10 cellular contexts compared by ENCODE assay signal in genomic region chr10:98308602-98309365, GRCh38. TPM values are rescaled to one million over a fixed set of nuclear protein-coding genes. Genes with fewer than 3 reads are reported as not detected.
A peak's percentile ranks its signal among the peaks of the same experiment; 100 is the strongest.
DNase-seq lines count a peak whose midpoint lies in the region; ATAC-seq, FAIRE-seq and TF ChIP-seq lines count a peak whose summit lies in the region.
"Had no signal": no experiment of that assay in that cellular context is flagged by ENCODE, and none has a peak within 500 bp of the region (broad histone marks: within the 10 kb centered on the region; RNA-seq: fewer than 3 reads in every experiment).

No MANE protein-coding gene starts in this region.

- H3K4me2 ChIP-seq in GM12878 (ENCODE audit: control insufficient read depth, insufficient read depth) = no peak overlapping the region

- no peaks in the 10 kb centered on the region; the same call in 1 of the 2 replicates for H4K20me1 ChIP-seq in GM12878 (ENCODE audit: control insufficient read depth, insufficient read depth)

- H3K4me3 Mint-ChIP-seq in T-helper 1 cell treated with Interleukin-12 subunit alpha and Interleukin-12 subunit beta and Interleukin-4 antibody, amounts not matched to agents 30 μg/mL and 1 μg/mL, for 36 hours = no peak overlapping the region

- in situ Hi-C loops in GM12878 (cut with MboI) = no loop called here

- intact Hi-C loops in GM12878 (cut with micrococcal nuclease; ENCODE audit: unreplicated experiment) = loop anchor here (1.0 kb wide), 2 partner anchors 138 to 394 kb away; no protein-coding TSS in a partner anchor

- H3K4me3 ChIP-seq in GM12878 (no peak overlapping the region), suprapubic skin (peak overlapping the region; percentile 15)
- H3K4me3 ChIP-seq: gastrocnemius medialis, uterus had no signal

- H3K27me3 ChIP-seq in GM12878 (replicated peaks in 1 of 2; ENCODE audit: control insufficient read depth in 2 of 2, insufficient read depth in 2 of 2, low read length in 1 of 2) (peaks cover 2% of the 10 kb centered on the region in 2 experiments), suprapubic skin (peaks cover 5% of the 10 kb centered on the region)
- H3K27me3 ChIP-seq: gastrocnemius medialis, uterus had no signal

- H3K27me3 Mint-ChIP-seq in T-helper 1 cell treated with Interleukin-12 subunit alpha and Interleukin-12 subunit beta and Interleukin-4 antibody, amounts not matched to agents 30 μg/mL and 1 μg/mL, for 36 hours (ENCODE audit: low read depth) = peaks cover 20% of the 10 kb centered on the region

- POLR2A ChIA-PET in GM12878 (lab: Charles Lee) = no interaction called here

- H3K9me3 Mint-ChIP-seq in T-helper 1 cell treated with Interleukin-12 subunit alpha and Interleukin-12 subunit beta and Interleukin-4 antibody, amounts not matched to agents 30 μg/mL and 1 μg/mL, for 36 hours = no peaks in the 10 kb centered on the region

- ATAC-seq in GM12878 = peak; percentile 18; the same call in 1 of the 3 replicates
- no peak for ATAC-seq in HG03571 (IDR thresholded peaks at IDR 0.05; ENCODE audit: unreplicated experiment)
- no peak for ATAC-seq in GM21723 (IDR thresholded peaks at IDR 0.05; ENCODE audit: unreplicated experiment)

- H3K9me3 ChIP-seq in GM12878 (replicated peaks; ENCODE audit: control insufficient read depth, insufficient read depth, low read length) (no peaks in the 10 kb centered on the region; the same call in 2 of the 3 replicates), suprapubic skin (no peaks in the 10 kb centered on the region)
- H3K9me3 ChIP-seq: gastrocnemius medialis, uterus had no signal

- no peak for FAIRE-seq in GM12878 (lab: Jason Lieb, UNC)

- H3K27ac ChIP-seq in GM12878 (ENCODE audit: control insufficient read depth, insufficient read depth) = no peak overlapping the region
- no peak overlapping the region for H3K27ac ChIP-seq in suprapubic skin

- DNase-seq in T-helper 1 cell (no peak), GM12878 (ENCODE audit: low read depth, low spot score) (no peak), left kidney (ENCODE audit: low read depth, low spot score) (peak; percentile 88), suprapubic skin (ENCODE audit: low spot score in 2 of 2) (no peak), NCI-H2107 treated with DMSO at 0.1 percent for 48 hours (lab: John Stamatoyannopoulos, UW; ENCODE audit: unreplicated experiment) (no peak)

- no peaks in the 10 kb centered on the region for H3K4me1 Mint-ChIP-seq in T-helper 1 cell treated with Interleukin-12 subunit alpha and Interleukin-12 subunit beta and Interleukin-4 antibody, amounts not matched to agents 30 μg/mL and 1 μg/mL, for 36 hours (ENCODE audit: low read depth)

- WGBS in GM12878 (ENCODE audit: insufficient coverage, insufficient replicate concordance, low lambda C conversion rate, missing lambda C conversion rate) = 34% methylated on average over 15 of the region's 15 CpGs
- 55% methylated on average over 15 of the region's 15 CpGs for WGBS in suprapubic skin

- TF ChIP-seq CTCF in GM12878 (IDR thresholded peaks at IDR 0.05 in 2 of 3, conservative IDR thresholded peaks at IDR 0.05 in 1 of 3; ENCODE audit: control insufficient read depth in 2 of 3, extremely low read depth in 1 of 3, insufficient read depth in 1 of 3, low read depth in 3 of 3, low read length in 3 of 3) = no peak
- no peak for TF ChIP-seq CTCF in suprapubic skin (IDR thresholded peaks at IDR 0.05)

- TF ChIP-seq POLR2A in GM12878 (IDR thresholded peaks at IDR 0.05; ENCODE audit: low read depth, low read length) (no peak), suprapubic skin (IDR thresholded peaks at IDR 0.05) (no peak)

- RAD21 ChIA-PET in GM12878 (lab: Charles Lee; ENCODE audit: unreplicated experiment) = interaction anchor here (0.9 to 1.7 kb wide), 3 partner anchors 138 to 394 kb away, joined by 3 to 13 read pairs (median 4); no protein-coding TSS in a partner anchor

- no peak for TF ChIP-seq EP300 in GM12878 (IDR thresholded peaks at IDR 0.05; ENCODE audit: borderline replicate concordance in 1 of 2, control insufficient read depth in 1 of 2, low read depth in 2 of 2, low read length in 2 of 2)
- no peak for TF ChIP-seq EP300 in suprapubic skin (IDR thresholded peaks at IDR 0.05)

- no peaks in the 10 kb centered on the region for H3K4me1 ChIP-seq in GM12878 (ENCODE audit: control insufficient read depth, insufficient read depth, low read length)
- H3K4me1 ChIP-seq in suprapubic skin = peaks cover 29% of the 10 kb centered on the region
- H3K4me1 ChIP-seq: uterus had no signal

- H3K36me3 Mint-ChIP-seq in T-helper 1 cell treated with Interleukin-12 subunit alpha and Interleukin-12 subunit beta and Interleukin-4 antibody, amounts not matched to agents 30 μg/mL and 1 μg/mL, for 36 hours (ENCODE audit: low read depth) = no peaks in the 10 kb centered on the region

- CTCF ChIA-PET in GM12878 (lab: Yijun Ruan, JAX) = interaction anchor here (0.8 to 3.0 kb wide), 9 partner anchors 9 to 394 kb away, joined by 3 to 42 read pairs (median 3); no protein-coding TSS in a partner anchor

- H3K79me2 ChIP-seq in GM12878 (ENCODE audit: control insufficient read depth, insufficient read depth, low read length) = no peaks in the 10 kb centered on the region

- BruUV-seq in GM12878 (replicated peaks; lab: Mats Ljungman, UMichigan) = no TSS peak

- no peak for TF ChIP-seq RAD21 in GM12878 (IDR thresholded peaks at IDR 0.05; ENCODE audit: insufficient read depth, low read depth, low read length)

- H2AFZ ChIP-seq in GM12878 (ENCODE audit: control insufficient read depth, low read depth, low read length) = no peak overlapping the region

- H3K36me3 ChIP-seq in GM12878 (ENCODE audit: control insufficient read depth in 2 of 2, insufficient read depth in 2 of 2, low read length in 1 of 2) (no peaks in the 10 kb centered on the region), suprapubic skin (no peaks in the 10 kb centered on the region)
- H3K36me3 ChIP-seq: gastrocnemius medialis, uterus had no signal

- peak overlapping the region; percentile 26 for H3K27ac Mint-ChIP-seq in T-helper 1 cell treated with Interleukin-12 subunit alpha and Interleukin-12 subunit beta and Interleukin-4 antibody, amounts not matched to agents 30 μg/mL and 1 μg/mL, for 36 hours

- H3K9ac ChIP-seq in GM12878 (ENCODE audit: control insufficient read depth, insufficient read depth, low read length) = no peak overlapping the region

- SMC1A ChIA-PET in GM12878 (lab: Charles Lee; ENCODE audit: uncharacterized antibody, unreplicated experiment) = interaction anchor here (0.9 to 2.6 kb wide), 2 partner anchors 139 to 207 kb away, joined by 3 to 16 read pairs; no protein-coding TSS in a partner anchor

TF ChIP-seq in GM12878, 131 proteins besides CTCF, POLR2A, EP300 and RAD21 (continues in another document):
- no peak for TF ChIP-seq CEBPB (IDR thresholded peaks at IDR 0.05; ENCODE audit: borderline replicate concordance in 1 of 2, low read depth in 2 of 2, low read length in 2 of 2)
- no peak for TF ChIP-seq KAT2A (conservative IDR thresholded peaks at IDR 0.05; ENCODE audit: control insufficient read depth, low read depth, low read length)
- no peak for TF ChIP-seq MEF2A (IDR thresholded peaks at IDR 0.05; ENCODE audit: insufficient read depth, low read depth, low read length)
- no peak for TF ChIP-seq RFX5 (IDR thresholded peaks at IDR 0.05; ENCODE audit: low read depth, low read length)
- no peak for TF ChIP-seq ESRRA (IDR thresholded peaks at IDR 0.05; ENCODE audit: low read length)
- TF ChIP-seq, protein P1, sequence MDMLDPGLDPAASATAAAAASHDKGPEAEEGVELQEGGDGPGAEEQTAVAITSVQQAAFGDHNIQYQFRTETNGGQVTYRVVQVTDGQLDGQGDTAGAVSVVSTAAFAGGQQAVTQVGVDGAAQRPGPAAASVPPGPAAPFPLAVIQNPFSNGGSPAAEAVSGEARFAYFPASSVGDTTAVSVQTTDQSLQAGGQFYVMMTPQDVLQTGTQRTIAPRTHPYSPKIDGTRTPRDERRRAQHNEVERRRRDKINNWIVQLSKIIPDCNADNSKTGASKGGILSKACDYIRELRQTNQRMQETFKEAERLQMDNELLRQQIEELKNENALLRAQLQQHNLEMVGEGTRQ (IDR thresholded peaks at IDR 0.05; ENCODE audit: borderline replicate concordance, low read depth, low read length) = no peak
- no peak for TF ChIP-seq HCFC1 (IDR thresholded peaks at IDR 0.05; ENCODE audit: low read length)
- TF ChIP-seq POLR2AphosphoS2 (IDR thresholded peaks at IDR 0.05; ENCODE audit: low read depth, low read length) = no peak
- no peak for TF ChIP-seq GATAD2B (conservative IDR thresholded peaks at IDR 0.05; ENCODE audit: low read depth)
- TF ChIP-seq USF1 (IDR thresholded peaks at IDR 0.05; ENCODE audit: borderline replicate concordance, extremely low read length, insufficient read depth, low read depth, low read length) = no peak
- TF ChIP-seq JUND (IDR thresholded peaks at IDR 0.05; ENCODE audit: low read depth, low read length) = no peak
- no peak for TF ChIP-seq CHD1 (IDR thresholded peaks at IDR 0.05; ENCODE audit: low read depth, low read length)
- TF ChIP-seq POU2F2 (IDR thresholded peaks at IDR 0.05; ENCODE audit: borderline replicate concordance, low read depth, low read length) = no peak
- no peak for TF ChIP-seq ZBED1 (IDR thresholded peaks at IDR 0.05; ENCODE audit: borderline replicate concordance)

RNA-seq across cellular contexts. Expression of gene LOXL4, which starts 40.8 kb away (rescaled TPM):
- not detected in 2 replicates for total RNA-seq in GM12878 (2013; cell fraction: nucleolus; rRNA removed)
- total RNA-seq in GM12878 (2014; rRNA removed) = 0.05 TPM in 1 of 2 replicates, not detected in the other
- total RNA-seq in GM12878 (2014; rRNA removed; fragmentation: Illumina TruSeq; extraction: Trizol) = 0.04 and 0.05 TPM in 2 replicates
- total RNA-seq in GM12878 (2021) = not detected in 2 replicates
- polyA plus RNA-seq in GM12878 (2011; ENCODE audit: low read depth) = 0.08 TPM
- polyA plus RNA-seq in GM12878 (2011; rRNA removed) = not detected in 2 replicates
- not detected in 2 replicates for polyA plus RNA-seq in GM12878 (2011; cell fraction: cytosol; rRNA removed)
- polyA plus RNA-seq in GM12878 (2011; cell fraction: nucleus; rRNA removed) = 0.03 TPM in 1 of 2 replicates, not detected in the other
- polyA plus RNA-seq in GM12878 (2012) = 0.09 and 0.20 TPM in 2 replicates
- polyA plus RNA-seq in GM12878 (2014; fragmentation: Illumina TruSeq; extraction: Trizol) = 0.08 and 0.10 TPM in 2 replicates
- polyA plus RNA-seq in GM12878 (2014; fragmentation: Nextera tagmentation; extraction: Ambion mirVana) = under 1 TPM; 0.02 to 0.08 TPM
- 0.03 and 0.05 TPM in 2 replicates for polyA plus RNA-seq in GM12878 (2014; rRNA removed)
- polyA plus RNA-seq in GM12878 (2016; fragmentation: Nextera tagmentation; extraction: Ambion mirVana) = under 1 TPM; 0.09 to 0.12 TPM
- polyA minus RNA-seq in GM12878 (2011; rRNA and poly(A)+ RNA removed) = not detected in 2 replicates
- polyA minus RNA-seq in GM12878 (2011; cell fraction: cytosol; rRNA and poly(A)+ RNA removed) = not detected in 2 replicates
- polyA minus RNA-seq in GM12878 (2011; cell fraction: nucleus; rRNA and poly(A)+ RNA removed) = not detected in 2 replicates
- 1 to 10 TPM; 1.6 to 2.3 (median 1.7) TPM for total RNA-seq in suprapubic skin
